ENCODE assay signal across 1 cellular context in the genomic region with DNA sequence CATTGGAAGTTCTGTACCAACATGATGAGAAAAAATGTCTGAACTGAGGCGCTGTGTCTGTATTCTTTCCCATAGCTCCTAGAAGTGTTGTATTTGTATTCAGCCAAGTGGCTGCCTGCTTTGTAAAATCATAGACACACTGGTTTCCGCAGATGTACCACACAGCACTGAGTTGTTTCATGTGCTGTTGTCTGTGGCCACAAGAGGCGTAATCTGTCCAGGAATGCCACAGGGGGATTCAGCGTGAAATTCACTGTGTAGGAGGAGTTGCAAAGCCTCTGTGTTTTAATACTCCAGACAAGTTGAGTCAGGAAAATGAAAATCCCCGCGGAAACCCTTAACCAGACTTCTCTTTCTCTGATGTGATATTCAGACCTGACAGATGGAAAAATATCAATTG.
TF ChIP-seq lines count a peak whose summit lies in the region.

No MANE protein-coding gene starts in this region.

TF ChIP-seq in HepG2, 621 proteins besides CTCF, POLR2A, EP300 and RAD21 (continued from another document):
- TF ChIP-seq KLF16 (CRISPR knock-in tag; IDR thresholded peaks at IDR 0.05) (peak in 1 of 2 experiments; percentile 18; a peak in 1 of 4 replicates), ZNF451 (CRISPR knock-in tag; IDR thresholded peaks at IDR 0.05) (no peak), ZNF607 (CRISPR knock-in tag; IDR thresholded peaks at IDR 0.05; ENCODE audit: borderline replicate concordance) (no peak), ZNF224 (CRISPR knock-in tag; IDR thresholded peaks at IDR 0.05) (no peak), PHF21A (CRISPR knock-in tag; IDR thresholded peaks at IDR 0.05) (no peak), TP53 (CRISPR knock-in tag; conservative IDR thresholded peaks at IDR 0.05) (no peak), TMF1 (CRISPR knock-in tag; IDR thresholded peaks at IDR 0.05; ENCODE audit: low read depth) (no peak), PATZ1 (CRISPR knock-in tag; IDR thresholded peaks at IDR 0.05) (no peak), ZBTB8A (CRISPR knock-in tag; IDR thresholded peaks at IDR 0.05; ENCODE audit: borderline replicate concordance, low read depth) (no peak), ZBTB42 (CRISPR knock-in tag; IDR thresholded peaks at IDR 0.05) (no peak)
- TF ChIP-seq, protein P1, sequence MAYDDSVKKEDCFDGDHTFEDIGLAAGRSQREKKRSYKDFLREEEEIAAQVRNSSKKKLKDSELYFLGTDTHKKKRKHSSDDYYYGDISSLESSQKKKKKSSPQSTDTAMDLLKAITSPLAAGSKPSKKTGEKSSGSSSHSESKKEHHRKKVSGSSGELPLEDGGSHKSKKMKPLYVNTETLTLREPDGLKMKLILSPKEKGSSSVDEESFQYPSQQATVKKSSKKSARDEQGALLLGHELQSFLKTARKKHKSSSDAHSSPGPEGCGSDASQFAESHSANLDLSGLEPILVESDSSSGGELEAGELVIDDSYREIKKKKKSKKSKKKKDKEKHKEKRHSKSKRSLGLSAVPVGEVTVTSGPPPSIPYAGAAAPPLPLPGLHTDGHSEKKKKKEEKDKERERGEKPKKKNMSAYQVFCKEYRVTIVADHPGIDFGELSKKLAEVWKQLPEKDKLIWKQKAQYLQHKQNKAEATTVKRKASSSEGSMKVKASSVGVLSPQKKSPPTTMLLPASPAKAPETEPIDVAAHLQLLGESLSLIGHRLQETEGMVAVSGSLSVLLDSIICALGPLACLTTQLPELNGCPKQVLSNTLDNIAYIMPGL (CRISPR knock-in tag; IDR thresholded peaks at IDR 0.05; ENCODE audit: borderline replicate concordance in 1 of 2, low read depth in 1 of 2) = 0 out of 4 replicates have a peak, but pooled peaks of 1 of the 2 experiments have one; percentile 54
